Comparison of ENCODE assay signal across 12 cellular contexts in genomic region chr6:139888691-139889122, GRCh38.
DNase-seq lines count a peak whose midpoint lies in the region; ATAC-seq, FAIRE-seq and TF ChIP-seq lines count a peak whose summit lies in the region.
"Had no signal": no experiment of that assay in that cellular context is flagged by ENCODE, and none has a peak within 500 bp of the region (broad histone marks: within the 10 kb centered on the region; RNA-seq: fewer than 3 reads in every experiment).

No MANE protein-coding gene starts in this region.

- no peaks in the 10 kb centered on the region for H3K9me1 ChIP-seq in K562 (ENCODE audit: control insufficient read depth, insufficient read depth, low read length)

- no peak overlapping the region for H3K23ac ChIP-seq in mesenchymal stem cell (ENCODE audit: low read length in 2 of 2)

- no peaks in the 10 kb centered on the region for H3K27me3 ChIP-seq in HUES48 (ENCODE audit: control insufficient read depth, insufficient read depth, low read length)
- H3K27me3 ChIP-seq in K562 (ENCODE audit: control insufficient read depth in 2 of 2, insufficient read depth in 2 of 2, low read length in 2 of 2) = no peaks in the 10 kb centered on the region
- H3K27me3 ChIP-seq in mesenchymal stem cell (ENCODE audit: control insufficient read depth in 1 of 2, insufficient read depth in 1 of 2, low read length in 2 of 2) = no peaks in the 10 kb centered on the region
- H3K27me3 ChIP-seq in tibial nerve = no peaks in the 10 kb centered on the region
- H3K27me3 ChIP-seq: ovary had no signal

- H3K27ac ChIP-seq in HUES48 (ENCODE audit: low read depth, low read length) (peak overlapping the region; percentile 94), K562 (ENCODE audit: extremely low read depth, low read depth, low read length) (no peak overlapping the region), mesenchymal stem cell (ENCODE audit: low read length, poor library complexity, severe bottlenecking) (peak overlapping the region; percentile 13), tibial nerve (no peak overlapping the region)
- H3K27ac ChIP-seq: ovary had no signal

- CTCF ChIA-PET in K562 (lab: Yijun Ruan, JAX; ENCODE audit: low intra/inter-chr PET ratio) = no interaction called here

- H3K18ac ChIP-seq in mesenchymal stem cell (ENCODE audit: low read depth in 1 of 2, low read length in 2 of 2) = peak overlapping the region; percentile 22 to 40

- H2BK5ac ChIP-seq in mesenchymal stem cell (ENCODE audit: low read depth, low read length, poor library complexity, severe bottlenecking) = no peak overlapping the region

- no peak overlapping the region for H2BK15ac ChIP-seq in mesenchymal stem cell (ENCODE audit: low read depth, poor library complexity, severe bottlenecking)

- peak overlapping the region in 1 of 2 experiments; percentile 9 for H3K4ac ChIP-seq in mesenchymal stem cell (ENCODE audit: low read depth in 1 of 2, low read length in 2 of 2)

- H3K4me2 ChIP-seq in K562 (ENCODE audit: insufficient read depth, low read length) (no peak overlapping the region), mesenchymal stem cell (ENCODE audit: low read length, poor library complexity, severe bottlenecking) (no peak overlapping the region)

- H2AFZ ChIP-seq in K562 (ENCODE audit: low read depth, low read length) (peak overlapping the region; percentile 20), mesenchymal stem cell (ENCODE audit: low read depth, low read length) (no peak overlapping the region)

- no peak overlapping the region for H2BK120ac ChIP-seq in mesenchymal stem cell (ENCODE audit: low read depth, low read length)

- H3K4me3 ChIP-seq in HUES48 (ENCODE audit: low read depth, low read length) (peak overlapping the region; percentile 39; the same call in 1 of the 2 replicates), K562 (no peak overlapping the region), mesenchymal stem cell (ENCODE audit: insufficient read depth in 1 of 2, low read depth in 1 of 2, low read length in 2 of 2) (no peak overlapping the region), lower leg skin (ENCODE audit: low read depth, poor library complexity, severe bottlenecking) (no peak overlapping the region), tibial nerve (no peak overlapping the region)
- H3K4me3 ChIP-seq: ovary had no signal

- no peaks in the 10 kb centered on the region for H4K20me1 ChIP-seq in K562 (replicated peaks; ENCODE audit: control insufficient read depth, insufficient read depth, low read length)

- no peak for TF ChIP-seq EP300 in K562 (IDR thresholded peaks at IDR 0.05; ENCODE audit: low read length)
- no peak for TF ChIP-seq EP300 in tibial nerve (IDR thresholded peaks at IDR 0.05)

- in situ Hi-C loops in ACHN (cut with HindIII; ENCODE audit: low pct_ligation_motif_present, low pct_unique_long_range_greater_than_20kb, low sequenced_read_pairs) (no loop called here), K562 (cut with MboI) (no loop called here)

- H3K36me3 ChIP-seq in HUES48 (ENCODE audit: control insufficient read depth, insufficient read depth, low read length) = no peaks in the 10 kb centered on the region
- H3K36me3 ChIP-seq in K562 (ENCODE audit: control insufficient read depth, insufficient read depth, low read length) = no peaks in the 10 kb centered on the region
- H3K36me3 ChIP-seq in mesenchymal stem cell (ENCODE audit: control insufficient read depth in 1 of 2, insufficient read depth in 2 of 2, low read depth in 1 of 2, low read length in 2 of 2) = no peaks in the 10 kb centered on the region
- H3K36me3 ChIP-seq in tibial nerve = no peaks in the 10 kb centered on the region
- H3K36me3 ChIP-seq: ovary had no signal

- TF ChIP-seq RAD21 in K562 (CRISPR knock-in tag; conservative IDR thresholded peaks at IDR 0.05 in 1 of 2, IDR thresholded peaks at IDR 0.05 in 1 of 2) = no peak

- FAIRE-seq in K562 (lab: Jason Lieb, UNC) = no peak

- no peak overlapping the region for H4K91ac ChIP-seq in mesenchymal stem cell (ENCODE audit: low read length)

- ATAC-seq in K562 (peak; percentile 54; the same call in 2 of the 3 replicates), GM21390 (IDR thresholded peaks at IDR 0.05; ENCODE audit: unreplicated experiment) (no peak)
- ATAC-seq: activated T-cell treated with anti-CD3 and anti-CD28 coated beads, Interleukin-2, amount 50 U/mL, for 72 hours had no signal

- WGBS in K562 (ENCODE audit: insufficient coverage, low coverage, missing lambda C conversion rate) = 23% methylated on average over 3 of the region's 3 CpGs
- 7% methylated on average over 1 of the region's 3 CpGs for WGBS in mesenchymal stem cell
- WGBS in lower leg skin, 2 donors = 72 to 81% methylated on average over 3 of the region's 3 CpGs
- 41 to 46% methylated on average over 3 of the region's 3 CpGs for WGBS in tibial nerve, 2 donors

- TF ChIP-seq POLR2A in K562 (conservative IDR thresholded peaks at IDR 0.05) (no peak), lower leg skin (IDR thresholded peaks at IDR 0.05) (no peak), tibial nerve (IDR thresholded peaks at IDR 0.05) (no peak)

- H3K4me1 ChIP-seq in HUES48 (ENCODE audit: control insufficient read depth, insufficient read depth, low read length) = peaks cover 59% of the 10 kb centered on the region
- H3K4me1 ChIP-seq in K562 (replicated peaks in 1 of 2; ENCODE audit: control insufficient read depth in 2 of 2, insufficient read depth in 2 of 2, low read length in 2 of 2) = no peaks in the 10 kb centered on the region
- peaks cover 1% of the 10 kb centered on the region for H3K4me1 ChIP-seq in mesenchymal stem cell (ENCODE audit: control insufficient read depth, insufficient read depth, low read depth, low read length)
- peaks cover 0 to 31% (median 3%) of the 10 kb centered on the region in 4 donors for H3K4me1 ChIP-seq in tibial nerve

- no TSS peak for BruUV-seq in K562 (replicated peaks; lab: Mats Ljungman, UMichigan)

- DNase-seq in ACHN (peak; percentile 40), K562 (ENCODE audit: extremely low read depth in 1 of 4, low spot score in 3 of 4) (no peak), mesenchymal stem cell (peak; percentile 22), lower leg skin (ENCODE audit: low spot score in 2 of 2) (no peak), tibial nerve (ENCODE audit: low spot score in 2 of 2) (no peak), NOMO-1 treated with DMSO at 0.1 percent for 48 hours (lab: John Stamatoyannopoulos, UW; ENCODE audit: unreplicated experiment) (no peak)
- DNase-seq: activated T-cell treated with anti-CD3 and anti-CD28 coated beads, Interleukin-2, amount 50 U/mL, for 72 hours; AML-193; ovary; stimulated activated CD4-positive, alpha-beta T cell treated with anti-CD3 and anti-CD28 coated beads, Interleukin-4, amount 100 ng/mL, for 4 hours had no signal

- peak overlapping the region; percentile 61 for H3K9ac ChIP-seq in HUES48 (ENCODE audit: low read depth, low read length)
- no peak overlapping the region for H3K9ac ChIP-seq in K562 (ENCODE audit: insufficient read depth in 1 of 2, low read depth in 2 of 2, low read length in 2 of 2)
- H3K9ac ChIP-seq in mesenchymal stem cell (ENCODE audit: low read length) = no peak overlapping the region

- no peaks in the 10 kb centered on the region for H3K79me1 ChIP-seq in mesenchymal stem cell (replicated peaks; ENCODE audit: low read length, poor library complexity, severe bottlenecking)

- intact Hi-C loops in K562 (cut with micrococcal nuclease) = no loop called here
- intact Hi-C loops in lower leg skin (cut with DNase I; ENCODE audit: low total_unique reads) = no loop called here

- peak overlapping the region; percentile 94 for H4K8ac ChIP-seq in mesenchymal stem cell (ENCODE audit: low read length)

- H3K14ac ChIP-seq in mesenchymal stem cell (ENCODE audit: low read length in 2 of 2) = no peak overlapping the region

- peak overlapping the region in 1 of 2 experiments; percentile 10 for H2BK12ac ChIP-seq in mesenchymal stem cell (ENCODE audit: low read length in 2 of 2)

- TF ChIP-seq CTCF in K562 (IDR thresholded peaks at IDR 0.05 in 2 of 3, conservative IDR thresholded peaks at IDR 0.05 in 1 of 3; ENCODE audit: insufficient read depth in 2 of 3, low read depth in 1 of 3, low read length in 3 of 3) (no peak), lower leg skin (IDR thresholded peaks at IDR 0.05) (no peak), tibial nerve (IDR thresholded peaks at IDR 0.05) (no peak)

- POLR2A ChIA-PET in K562 (lab: Yijun Ruan, JAX) = interaction anchor here (0.6 to 1.3 kb wide), 4 partner anchors 9 to 460 kb away, joined by 3 to 5 read pairs (median 3); no protein-coding TSS in a partner anchor

- no peaks in the 10 kb centered on the region for H3K79me2 ChIP-seq in K562 (ENCODE audit: control insufficient read depth, insufficient read depth, low read length)

- H3K9me3 ChIP-seq in HUES48 (ENCODE audit: control insufficient read depth, insufficient read depth, low read length) (no peaks in the 10 kb centered on the region), K562 (replicated peaks; ENCODE audit: control insufficient read depth, insufficient read depth, low read depth, low read length) (no peaks in the 10 kb centered on the region), mesenchymal stem cell (ENCODE audit: control insufficient read depth, low read length) (no peaks in the 10 kb centered on the region), tibial nerve (no peaks in the 10 kb centered on the region)
- H3K9me3 ChIP-seq: ovary had no signal

- no peak overlapping the region for H2AK5ac ChIP-seq in mesenchymal stem cell (ENCODE audit: low read length, severe bottlenecking)

TF ChIP-seq in K562, 482 proteins besides CTCF, POLR2A, EP300 and RAD21:
- TF ChIP-seq USF2 (CRISPR knock-in tag; IDR thresholded peaks at IDR 0.05) (no peak), FOXP4 (CRISPR knock-in tag; IDR thresholded peaks at IDR 0.05; ENCODE audit: borderline replicate concordance) (no peak)

Comparison
In these comparisons a context has a peak if more than half of its experiments do, and no peak if none do; other contexts are left out.
1. DNase-seq: peak in ACHN (single experiment) and mesenchymal stem cell (single experiment); none in K562 (0 of 4), lower leg skin (0 of 2), tibial nerve (0 of 2) and NOMO-1 treated with DMSO at 0.1 percent for 48 hours (single experiment).
2. H3K27ac ChIP-seq: peak in HUES48 (single experiment) and mesenchymal stem cell (single experiment); none in K562 (single experiment) and tibial nerve (0 of 4).